9 cellular contexts compared by ENCODE assay signal in the genomic region with DNA sequence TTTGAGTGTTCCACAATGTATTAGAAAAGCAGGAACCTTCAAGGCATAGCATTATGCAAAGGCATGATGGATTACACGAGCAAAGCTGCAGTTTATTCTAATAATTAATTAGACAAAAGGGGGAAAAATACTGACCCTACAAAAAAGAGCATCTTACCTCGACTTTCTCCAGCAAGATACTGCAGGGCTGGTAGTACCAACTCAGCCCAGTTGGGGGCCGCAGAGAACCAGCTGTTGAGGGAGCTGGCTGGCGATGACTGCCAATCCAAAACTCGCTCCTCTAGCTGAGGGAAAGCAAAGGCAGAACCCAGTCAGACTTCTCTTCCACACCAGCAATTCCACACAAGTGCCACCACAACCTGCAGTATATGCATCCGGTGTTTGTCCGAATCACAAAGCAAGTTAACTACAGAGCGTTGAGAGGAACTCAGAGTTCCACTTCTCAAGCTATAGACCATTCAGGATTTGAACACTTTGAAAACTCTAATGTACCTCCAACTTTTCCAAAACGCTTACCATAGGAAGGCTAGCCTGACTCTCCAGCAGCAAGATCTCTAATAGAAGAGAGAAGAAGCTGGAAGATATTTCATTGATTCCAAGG. TPM values are rescaled to one million over a fixed set of nuclear protein-coding genes. Genes with fewer than 3 reads are reported as not detected.
DNase-seq lines count a peak whose midpoint lies in the region; ATAC-seq and TF ChIP-seq lines count a peak whose summit lies in the region.
"Had no signal": no experiment of that assay in that cellular context is flagged by ENCODE, and none has a peak within 500 bp of the region (broad histone marks: within the 10 kb centered on the region; RNA-seq: fewer than 3 reads in every experiment).

No MANE protein-coding gene starts in this region.

- CTCF ChIA-PET in CD4-positive, alpha-beta memory T cell (lab: Charles Lee; ENCODE audit: partially characterized antibody): interaction anchor here (0.8 to 3.5 kb wide), 14 partner anchors 8 to 249 kb away, joined by 3 to 23 read pairs (median 3); partner anchors contain the start of gene NFRKB

- no peaks in the 10 kb centered on the region for H3K9me3 ChIP-seq in CD4-positive, alpha-beta memory T cell (ENCODE audit: control insufficient read depth in 1 of 2, low read length in 2 of 2)
- H3K9me3 ChIP-seq in Loucy (ENCODE audit: insufficient read depth, low read depth, low read length) (no peaks in the 10 kb centered on the region), ovary (no peaks in the 10 kb centered on the region)
- H3K9me3 ChIP-seq: neutrophil had no signal

- intact Hi-C loops in CD4-positive, alpha-beta memory T cell (cut with micrococcal nuclease): no loop called here
- intact Hi-C loops in ovary (cut with DNase I) (no loop called here), posterior vena cava (cut with DNase I) (no loop called here)

- H2AFZ ChIP-seq in Loucy (ENCODE audit: low read length): no peak overlapping the region

- H3K27ac Mint-ChIP-seq in CD4-positive, alpha-beta memory T cell: peak overlapping the region in 2 of 7 donors; percentile 22 to 89

- no peak overlapping the region for H3K9ac ChIP-seq in Loucy (ENCODE audit: low read depth, low read length, poor library complexity, severe bottlenecking)

- H3K79me2 ChIP-seq in Loucy (ENCODE audit: insufficient read depth, low read length): peaks cover 16% of the 10 kb centered on the region

- no peaks in the 10 kb centered on the region for H3F3A ChIP-seq in Loucy (ENCODE audit: low read depth)

- no peak for TF ChIP-seq EP300 in ovary (IDR thresholded peaks at IDR 0.05)

- H3K4me2 ChIP-seq in Loucy (ENCODE audit: low read depth, low read length, poor library complexity, severe bottlenecking): no peak overlapping the region

- 75 to 78% (median 76%) methylated on average over 9 of the region's 9 CpGs for WGBS in ovary, 3 donors

- no peak overlapping the region for H3K4me3 Mint-ChIP-seq in CD4-positive, alpha-beta memory T cell

- H3K4me1 ChIP-seq in CD4-positive, alpha-beta memory T cell (ENCODE audit: insufficient read depth, low read length): no peaks in the 10 kb centered on the region
- H3K4me1 ChIP-seq in Loucy (ENCODE audit: insufficient read depth, low read length, poor library complexity, severe bottlenecking) (peaks cover 6% of the 10 kb centered on the region), ovary (ENCODE audit: insufficient read depth) (no peaks in the 10 kb centered on the region)

- no peaks in the 10 kb centered on the region for H3K27me3 Mint-ChIP-seq in CD4-positive, alpha-beta memory T cell

- TF ChIP-seq CTCF in Loucy (conservative IDR thresholded peaks at IDR 0.05; ENCODE audit: low read length) (peak; percentile 91), fibroblast of the aortic adventitia (IDR thresholded peaks at IDR 0.05; ENCODE audit: insufficient read depth, low read length) (peak; percentile 76), ovary (IDR thresholded peaks at IDR 0.05) (no peak)

- no peaks in the 10 kb centered on the region for H3K9me3 Mint-ChIP-seq in CD4-positive, alpha-beta memory T cell

- peaks cover 0 to 10% (median 5%) of the 10 kb centered on the region in 4 donors for H3K4me1 Mint-ChIP-seq in CD4-positive, alpha-beta memory T cell

- H3K36me3 ChIP-seq in CD4-positive, alpha-beta memory T cell (ENCODE audit: insufficient read depth, low read length): peaks cover 97% of the 10 kb centered on the region
- H3K36me3 ChIP-seq in Loucy (ENCODE audit: insufficient read depth, low read length) (peaks cover 98% of the 10 kb centered on the region), ovary (peaks cover 2% of the 10 kb centered on the region)

- H3K9me2 ChIP-seq in Loucy (replicated peaks; ENCODE audit: low read depth, low read length): no peaks in the 10 kb centered on the region

- POLR2A ChIA-PET in CD4-positive, alpha-beta memory T cell (lab: Charles Lee; ENCODE audit: partially characterized antibody): interaction anchor here (1.1 to 1.9 kb wide), 4 partner anchors 13 to 68 kb away, joined by 3 to 7 read pairs (median 4); partner anchors contain the start of gene NFRKB

- H3K27ac ChIP-seq in CD4-positive, alpha-beta memory T cell (ENCODE audit: low read depth, low read length): no peak overlapping the region
- no peak overlapping the region for H3K27ac ChIP-seq in ovary
- H3K27ac ChIP-seq: neutrophil had no signal

- DNase-seq in CD4-positive, alpha-beta memory T cell: peak in 3 of 5 donors; percentile 17 to 39 (median 33)
- peak; percentile 47 for DNase-seq in activated CD8-positive, alpha-beta memory T cell treated with anti-CD3 and anti-CD28 coated beads, Interleukin-2, amount 50 U/mL, for 4 hours
- DNase-seq in fibroblast of the aortic adventitia (ENCODE audit: low read depth) (peak; percentile 22), ovary (no peak), posterior vena cava (ENCODE audit: low spot score) (no peak)
- DNase-seq in stimulated activated CD4-positive, alpha-beta T cell treated with anti-CD3 and anti-CD28 coated beads, Interleukin-2, amount 100 ng/mL, for 24 hours: peak; percentile 45 to 57

- no peak overlapping the region for H3K4me3 ChIP-seq in CD4-positive, alpha-beta memory T cell (ENCODE audit: low read length in 2 of 2)
- no peak overlapping the region for H3K4me3 ChIP-seq in Loucy (ENCODE audit: low read length, poor library complexity, severe bottlenecking)
- H3K4me3 ChIP-seq in fibroblast of the aortic adventitia (ENCODE audit: low read depth, low read length): no peak overlapping the region
- no peak overlapping the region for H3K4me3 ChIP-seq in ovary

- H4K20me1 ChIP-seq in Loucy (ENCODE audit: insufficient read depth, low read length, poor library complexity, severe bottlenecking): peaks cover 9% of the 10 kb centered on the region

- H3K36me3 Mint-ChIP-seq in CD4-positive, alpha-beta memory T cell: peaks cover 86 to 93% of the 10 kb centered on the region in 2 donors

- H3K27me3 ChIP-seq in CD4-positive, alpha-beta memory T cell (ENCODE audit: insufficient read depth, low read length): no peaks in the 10 kb centered on the region
- H3K27me3 ChIP-seq in Loucy (ENCODE audit: insufficient read depth, low read length, poor library complexity, severe bottlenecking) (no peaks in the 10 kb centered on the region), ovary (no peaks in the 10 kb centered on the region)
- H3K27me3 ChIP-seq: neutrophil had no signal

- no peak for TF ChIP-seq POLR2A in ovary (IDR thresholded peaks at IDR 0.05)

- peak; percentile 84 for ATAC-seq in GM19043 (IDR thresholded peaks at IDR 0.05; ENCODE audit: low read depth, unreplicated experiment)

RNA-seq across cellular contexts. Expression of gene NFRKB, which starts 13.7 kb away (rescaled TPM):
- total RNA-seq in CD4-positive, alpha-beta memory T cell: 10 to 100 TPM; 91.9 to 94.9 TPM
- 10 to 100 TPM; 18.1 to 34.5 TPM for polyA plus RNA-seq in CD4-positive, alpha-beta memory T cell
- 8.8 and 21.5 TPM in 2 replicates for total RNA-seq in fibroblast of the aortic adventitia (ENCODE audit: low replicate concordance)
- 10 to 100 TPM; 19.7 to 33.9 (median 27.7) TPM for total RNA-seq in ovary
- 10 to 100 TPM; 15.3 to 15.5 TPM for polyA plus RNA-seq in ovary
- total RNA-seq in posterior vena cava: 10 to 100 TPM; 14.3 to 15.9 TPM

Comparison
In these comparisons a context has a peak if more than half of its experiments do, and no peak if none do; other contexts are left out.
1. DNase-seq: peak in CD4-positive, alpha-beta memory T cell (3 of 5), activated CD8-positive, alpha-beta memory T cell treated with anti-CD3 and anti-CD28 coated beads, Interleukin-2, amount 50 U/mL, for 4 hours (single experiment), fibroblast of the aortic adventitia (single experiment) and stimulated activated CD4-positive, alpha-beta T cell treated with anti-CD3 and anti-CD28 coated beads, Interleukin-2, amount 100 ng/mL, for 24 hours (2 of 2); none in ovary (0 of 5) and posterior vena cava (single experiment).
2. CTCF ChIP-seq: peak in Loucy (single experiment) and fibroblast of the aortic adventitia (single experiment); none in ovary (0 of 3).